7 cellular contexts compared by ENCODE assay signal in genomic region chrX:36930491-36930890, GRCh38.
"Had no signal": no experiment of that assay in that cellular context is flagged by ENCODE, and none has a peak within 500 bp of the region (broad histone marks: within the 10 kb centered on the region; RNA-seq: fewer than 3 reads in every experiment).

No MANE protein-coding gene starts in this region.

- FAIRE-seq: G401.6, GM12878, GM12891, GM12892, GM19239 had no signal

- ATAC-seq: GM12878 had no signal

- DNase-seq: GDM1, GF-D8 had no signal

- H3K4me3 ChIP-seq: GM12878 had no signal
